ENCODE assay signal across 27 cellular contexts in the genomic region with DNA sequence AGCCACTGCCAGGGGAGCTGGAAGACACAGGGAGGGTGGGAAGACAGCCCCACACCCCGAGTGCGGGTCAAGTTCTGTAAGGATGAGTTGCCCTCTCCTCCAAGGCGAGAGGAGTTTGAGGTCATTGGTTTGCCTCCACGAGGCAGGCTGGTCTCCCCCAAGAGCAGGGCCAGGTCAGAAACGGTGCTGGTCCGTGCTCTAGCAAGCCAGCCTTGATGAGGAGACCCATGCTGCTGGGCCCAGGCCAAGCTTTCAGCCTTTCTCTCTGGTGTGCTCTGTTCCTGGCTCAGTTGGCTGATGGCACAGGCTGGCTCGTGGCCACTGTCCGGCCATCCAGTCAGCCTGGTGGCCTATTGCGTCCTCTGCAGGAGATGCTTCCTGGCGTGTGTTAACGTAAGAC. TPM values are rescaled to one million over a fixed set of nuclear protein-coding genes. Genes with fewer than 3 reads are reported as not detected.
"Had no signal": no experiment of that assay in that cellular context is flagged by ENCODE, and none has a peak within 500 bp of the region (broad histone marks: within the 10 kb centered on the region; RNA-seq: fewer than 3 reads in every experiment).

No MANE protein-coding gene starts in this region.

- H3K27ac ChIP-seq: adrenal gland, ascending aorta, dorsolateral prefrontal cortex, esophagus squamous epithelium, gastrocnemius medialis, sigmoid colon, thoracic aorta, VCaP had no signal

- H3K9me3 ChIP-seq: adrenal gland, ascending aorta, esophagus squamous epithelium, gastrocnemius medialis, mucosa of descending colon, sigmoid colon, thoracic aorta had no signal

- ATAC-seq: activated CD8-positive, alpha-beta memory T cell treated with anti-CD3 and anti-CD28 coated beads, Interleukin-2, amount 10 ng/mL, durations not matched to agents 7 days and 5 days; gastrocnemius medialis; left colon had no signal

- H3K36me3 Mint-ChIP-seq: activated CD8-positive, alpha-beta memory T cell treated with anti-CD3 and anti-CD28 coated beads, Interleukin-2, amount 10 ng/mL, durations not matched to agents 7 days and 5 days; activated naive CD8-positive, alpha-beta T cell; T-cell had no signal

- H3K36me3 ChIP-seq: adrenal gland, ascending aorta, esophagus squamous epithelium, gastrocnemius medialis, sigmoid colon, thoracic aorta had no signal

- H3K4me1 ChIP-seq: adrenal gland, ascending aorta, esophagus squamous epithelium, gastrocnemius medialis, sigmoid colon had no signal

- H3K27me3 Mint-ChIP-seq: activated naive CD8-positive, alpha-beta T cell had no signal

- H3K4me3 Mint-ChIP-seq: activated CD4-positive, alpha-beta memory T cell treated with anti-CD3 and anti-CD28 coated beads, Interleukin-2, amount 10 ng/mL, durations not matched to agents 7 days and 5 days; activated CD4-positive, alpha-beta T cell treated with anti-CD3 and anti-CD28 coated beads, Interleukin-2, amount 10 ng/mL, durations not matched to agents 24 days and 14 days; activated CD8-positive, alpha-beta memory T cell treated with anti-CD3 and anti-CD28 coated beads, Interleukin-2, amount 10 ng/mL, durations not matched to agents 7 days and 5 days; activated naive CD8-positive, alpha-beta T cell; activated T-helper 1 cell treated with anti-CD3 and anti-CD28 coated beads, Interleukin-12 subunit alpha, Interleukin-12 subunit beta, Interleukin-2, Interleukin-4 antibody, amounts not matched to agents 30 ng/mL and 10 ng/mL and 1 ng/mL, durations not matched to agents 14 hours and 24 hours and 36 hours; nephron progenitor cell; T-helper 2 cell treated with Interferon-gamma antibody and Interleukin-4, amounts not matched to agents 5 μg/mL and 100 μg/mL, for 36 hours had no signal

- H3K4me3 ChIP-seq: adrenal gland, ascending aorta, dorsolateral prefrontal cortex, esophagus squamous epithelium, gastrocnemius medialis, mucosa of descending colon, sigmoid colon, thoracic aorta had no signal

- H3K4me1 Mint-ChIP-seq: activated CD4-positive, alpha-beta memory T cell treated with anti-CD3 and anti-CD28 coated beads, Interleukin-2, amount 10 ng/mL, durations not matched to agents 7 days and 5 days had no signal

- H3K9me3 Mint-ChIP-seq: activated CD4-positive, alpha-beta memory T cell treated with anti-CD3 and anti-CD28 coated beads, Interleukin-2, amount 10 ng/mL, durations not matched to agents 7 days and 5 days; activated CD4-positive, alpha-beta T cell treated with anti-CD3 and anti-CD28 coated beads, Interleukin-2, amount 10 ng/mL, durations not matched to agents 24 days and 14 days; activated T-helper 1 cell treated with anti-CD3 and anti-CD28 coated beads, Interleukin-12 subunit alpha, Interleukin-12 subunit beta, Interleukin-2, Interleukin-4 antibody, amounts not matched to agents 30 ng/mL and 10 ng/mL and 1 ng/mL, durations not matched to agents 14 hours and 24 hours and 36 hours; nephron progenitor cell; T-cell; T-helper 2 cell treated with Interferon-gamma antibody and Interleukin-4, amounts not matched to agents 5 μg/mL and 100 μg/mL, for 36 hours had no signal

- DNase-seq: activated CD4-positive, alpha-beta memory T cell treated with anti-CD3 and anti-CD28 coated beads, Interleukin-2, amount 10 ng/mL, durations not matched to agents 7 days and 5 days; activated CD4-positive, alpha-beta T cell treated with anti-CD3 and anti-CD28 coated beads, Interleukin-2, amount 10 ng/mL, durations not matched to agents 24 days and 14 days; activated naive CD4-positive, alpha-beta T cell; activated T-cell treated with anti-CD3 and anti-CD28 coated beads for 4 hours; central memory CD4-positive, alpha-beta T cell; esophagus squamous epithelium; gastrocnemius medialis; islet precursor cell; left colon; mesenchymal stem cell; mucosa of descending colon; nephron progenitor cell; occipital lobe; retina; sigmoid colon; stimulated activated CD4-positive, alpha-beta T cell treated with anti-CD3 and anti-CD28 coated beads, Interleukin-4, amount 100 ng/mL, for 1 hour had no signal

- H3K27me3 ChIP-seq: adrenal gland, ascending aorta, sigmoid colon had no signal

- H3K27ac Mint-ChIP-seq: activated CD4-positive, alpha-beta memory T cell treated with anti-CD3 and anti-CD28 coated beads, Interleukin-2, amount 10 ng/mL, durations not matched to agents 7 days and 5 days; activated CD4-positive, alpha-beta T cell treated with anti-CD3 and anti-CD28 coated beads, Interleukin-2, amount 10 ng/mL, durations not matched to agents 24 days and 14 days; activated CD8-positive, alpha-beta memory T cell treated with anti-CD3 and anti-CD28 coated beads, Interleukin-2, amount 10 ng/mL, durations not matched to agents 7 days and 5 days; activated naive CD8-positive, alpha-beta T cell; activated T-helper 1 cell treated with anti-CD3 and anti-CD28 coated beads, Interleukin-12 subunit alpha, Interleukin-12 subunit beta, Interleukin-2, Interleukin-4 antibody, amounts not matched to agents 30 ng/mL and 10 ng/mL and 1 ng/mL, durations not matched to agents 14 hours and 24 hours and 36 hours; nephron progenitor cell; progenitor cell of endocrine pancreas; T-cell; T-helper 2 cell treated with Interferon-gamma antibody and Interleukin-4, amounts not matched to agents 5 μg/mL and 100 μg/mL, for 36 hours had no signal

RNA-seq across cellular contexts. Expression of a gene that starts 12.0 kb away (rescaled TPM):
- total RNA-seq: ascending aorta had no signal
